Comparison of ENCODE assay signal across 8 cellular contexts in genomic region chr11:34339149-34340064, GRCh38. TPM values are rescaled to one million over a fixed set of nuclear protein-coding genes. Genes with fewer than 3 reads are reported as not detected.
DNase-seq lines count a peak whose midpoint lies in the region; ATAC-seq and TF ChIP-seq lines count a peak whose summit lies in the region.

No MANE protein-coding gene starts in this region.

- 73 to 79% methylated on average over 7 of the region's 7 CpGs for WGBS in GM23248 (ENCODE audit: low coverage in 1 of 2, low lambda C conversion rate in 2 of 2, missing lambda C conversion rate in 2 of 2), 2 experiments

- H3K9me2 ChIP-seq in GM23248 (ENCODE audit: insufficient read depth) = no peaks in the 10 kb centered on the region

- DNase-seq in GM23248 (peak; percentile 15), NCI-H146 treated with DMSO at 0.1 percent for 48 hours (lab: John Stamatoyannopoulos, UW; ENCODE audit: unreplicated experiment) (peak; percentile 12), kidney tubule cell (ENCODE audit: low spot score) (peak; percentile 88), NCI-H2107 (lab: John Stamatoyannopoulos, UW) (no peak), pons (ENCODE audit: low spot score) (no peak), DMS79 (lab: John Stamatoyannopoulos, UW) (no peak)
- no peak for DNase-seq in activated T-cell treated with anti-CD3 and anti-CD28 coated beads, Interleukin-2, amount 50 U/mL, for 24 hours

- H3K9me3 Mint-ChIP-seq in activated T-cell treated with anti-CD3 and anti-CD28 coated beads, Interleukin-2, amount 50 U/mL, for 24 hours = no peaks in the 10 kb centered on the region

- peaks cover 11% of the 10 kb centered on the region for H3F3A ChIP-seq in GM23248 (ENCODE audit: insufficient read depth)

- no peak for TF ChIP-seq POLR2A in GM18505 (IDR thresholded peaks at IDR 0.05; ENCODE audit: borderline replicate concordance, extremely low read depth, insufficient read depth, insufficient read length)

- no peak overlapping the region for H3K27ac ChIP-seq in GM23248

- in situ Hi-C loops in GM23248 (cut with MboI) = no loop called here

- H3K4me3 Mint-ChIP-seq in activated T-cell treated with anti-CD3 and anti-CD28 coated beads, Interleukin-2, amount 50 U/mL, for 24 hours = no peak overlapping the region

- H3K9ac ChIP-seq in GM23248 = no peak overlapping the region

- H3K4me1 ChIP-seq in GM23248 (ENCODE audit: insufficient read depth) = peaks cover 30% of the 10 kb centered on the region

- no peak overlapping the region for H2AFZ ChIP-seq in GM23248

- H3K9me3 ChIP-seq in GM23248 (ENCODE audit: low read depth) = no peaks in the 10 kb centered on the region

- no peak overlapping the region for H3K27ac Mint-ChIP-seq in activated T-cell treated with anti-CD3 and anti-CD28 coated beads, Interleukin-2, amount 50 U/mL, for 24 hours

- H3K27me3 Mint-ChIP-seq in activated T-cell treated with anti-CD3 and anti-CD28 coated beads, Interleukin-2, amount 50 U/mL, for 24 hours = no peaks in the 10 kb centered on the region

- no peaks in the 10 kb centered on the region for H4K20me1 ChIP-seq in GM23248 (ENCODE audit: insufficient read depth)

- H3K79me2 ChIP-seq in GM23248 (ENCODE audit: insufficient read depth) = peaks cover 83% of the 10 kb centered on the region

- peak; percentile 52 for ATAC-seq in GM18505 (IDR thresholded peaks at IDR 0.05; ENCODE audit: unreplicated experiment)

- H3K27me3 ChIP-seq in GM23248 (replicated peaks; ENCODE audit: insufficient read depth) = no peaks in the 10 kb centered on the region

- H3K36me3 ChIP-seq in GM23248 (ENCODE audit: low read depth) = no peaks in the 10 kb centered on the region

- no peaks in the 10 kb centered on the region for H3K36me3 Mint-ChIP-seq in activated T-cell treated with anti-CD3 and anti-CD28 coated beads, Interleukin-2, amount 50 U/mL, for 24 hours (ENCODE audit: low read depth)

- no peak overlapping the region for H3K4me2 ChIP-seq in GM23248 (ENCODE audit: unreplicated experiment)

- no peak overlapping the region for H3K4me3 ChIP-seq in GM23248

- H3K4me1 Mint-ChIP-seq in activated T-cell treated with anti-CD3 and anti-CD28 coated beads, Interleukin-2, amount 50 U/mL, for 24 hours (ENCODE audit: low read depth) = peaks cover 10% of the 10 kb centered on the region

RNA-seq across cellular contexts. Expression of gene ABTB2, which starts 18.4 kb away (rescaled TPM):
- total RNA-seq in GM23248 (2014; rRNA removed; shearing (Covaris generic)) = 9.9 and 12.4 TPM in 2 replicates
- polyA plus RNA-seq in GM23248 (2016; fragmentation: Nextera tagmentation; extraction: Ambion mirVana) = 8.4 and 8.7 TPM in 2 replicates

Comparison
In these comparisons a context has a peak if more than half of its experiments do, and no peak if none do; other contexts are left out.
1. DNase-seq: peak in GM23248 (single experiment), NCI-H146 treated with DMSO at 0.1 percent for 48 hours (single experiment) and kidney tubule cell (single experiment); none in NCI-H2107 (single experiment), pons (single experiment), activated T-cell treated with anti-CD3 and anti-CD28 coated beads, Interleukin-2, amount 50 U/mL, for 24 hours (single experiment) and DMS79 (single experiment).